Comparison of ENCODE assay signal across 2 cellular contexts in the genomic region with DNA sequence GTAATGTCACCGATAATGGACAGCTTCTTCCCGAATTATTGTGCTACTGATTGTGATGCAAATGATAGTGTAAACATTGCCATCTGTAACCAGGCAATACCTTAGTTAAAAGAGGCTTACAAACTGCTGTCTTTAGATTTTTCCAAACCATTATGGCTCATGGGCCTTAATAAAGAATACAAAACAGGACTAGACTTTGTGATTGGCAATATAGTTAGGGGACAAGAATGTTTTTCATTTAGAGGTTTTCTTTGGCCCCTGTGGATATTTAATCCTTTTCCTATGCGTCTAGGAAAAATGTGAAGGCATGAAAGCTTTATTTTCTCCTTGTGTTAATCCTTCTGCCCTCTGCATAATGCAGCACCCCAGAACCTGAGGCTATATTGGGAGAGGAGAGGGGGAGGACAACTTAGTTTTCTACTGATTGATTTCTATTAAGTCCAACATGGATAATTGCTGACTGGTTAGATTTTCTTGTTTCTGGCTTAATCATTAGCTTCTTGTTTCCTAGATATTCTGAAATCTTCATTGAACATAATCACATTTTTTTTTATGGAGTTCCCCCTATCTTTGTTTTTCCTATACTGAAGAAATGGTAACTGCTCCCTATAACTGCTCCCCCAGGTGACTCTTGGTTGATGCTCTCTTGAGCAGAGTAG.
TF ChIP-seq lines count a peak whose summit lies in the region.

No MANE protein-coding gene starts in this region.

TF ChIP-seq in SK-N-SH, 30 proteins besides CTCF, POLR2A, EP300 and RAD21 (continued from another document):
- TF ChIP-seq PBX3 (IDR thresholded peaks at IDR 0.05) (no peak), USF2 (IDR thresholded peaks at IDR 0.05; ENCODE audit: borderline replicate concordance, low read depth, low read length) (no peak), EZH2phosphoT487 (IDR thresholded peaks at IDR 0.05; ENCODE audit: borderline replicate concordance, low read depth) (no peak), IRF3 (IDR thresholded peaks at IDR 0.05; ENCODE audit: low read depth, low read length) (no peak)
- TF ChIP-seq, protein P1, sequence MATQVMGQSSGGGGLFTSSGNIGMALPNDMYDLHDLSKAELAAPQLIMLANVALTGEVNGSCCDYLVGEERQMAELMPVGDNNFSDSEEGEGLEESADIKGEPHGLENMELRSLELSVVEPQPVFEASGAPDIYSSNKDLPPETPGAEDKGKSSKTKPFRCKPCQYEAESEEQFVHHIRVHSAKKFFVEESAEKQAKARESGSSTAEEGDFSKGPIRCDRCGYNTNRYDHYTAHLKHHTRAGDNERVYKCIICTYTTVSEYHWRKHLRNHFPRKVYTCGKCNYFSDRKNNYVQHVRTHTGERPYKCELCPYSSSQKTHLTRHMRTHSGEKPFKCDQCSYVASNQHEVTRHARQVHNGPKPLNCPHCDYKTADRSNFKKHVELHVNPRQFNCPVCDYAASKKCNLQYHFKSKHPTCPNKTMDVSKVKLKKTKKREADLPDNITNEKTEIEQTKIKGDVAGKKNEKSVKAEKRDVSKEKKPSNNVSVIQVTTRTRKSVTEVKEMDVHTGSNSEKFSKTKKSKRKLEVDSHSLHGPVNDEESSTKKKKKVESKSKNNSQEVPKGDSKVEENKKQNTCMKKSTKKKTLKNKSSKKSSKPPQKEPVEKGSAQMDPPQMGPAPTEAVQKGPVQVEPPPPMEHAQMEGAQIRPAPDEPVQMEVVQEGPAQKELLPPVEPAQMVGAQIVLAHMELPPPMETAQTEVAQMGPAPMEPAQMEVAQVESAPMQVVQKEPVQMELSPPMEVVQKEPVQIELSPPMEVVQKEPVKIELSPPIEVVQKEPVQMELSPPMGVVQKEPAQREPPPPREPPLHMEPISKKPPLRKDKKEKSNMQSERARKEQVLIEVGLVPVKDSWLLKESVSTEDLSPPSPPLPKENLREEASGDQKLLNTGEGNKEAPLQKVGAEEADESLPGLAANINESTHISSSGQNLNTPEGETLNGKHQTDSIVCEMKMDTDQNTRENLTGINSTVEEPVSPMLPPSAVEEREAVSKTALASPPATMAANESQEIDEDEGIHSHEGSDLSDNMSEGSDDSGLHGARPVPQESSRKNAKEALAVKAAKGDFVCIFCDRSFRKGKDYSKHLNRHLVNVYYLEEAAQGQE (IDR thresholded peaks at IDR 0.05; ENCODE audit: low read depth, low read length), result no peak

TF ChIP-seq in SK-N-SH treated with all-trans-retinoic acid at 6 μM for 48 hours, 23 proteins besides CTCF, POLR2A, EP300 and RAD21 (continued from another document):
- TF ChIP-seq TSHZ2 (CRISPR knock-in tag; IDR thresholded peaks at IDR 0.05) (no peak), TOX (CRISPR knock-in tag; IDR thresholded peaks at IDR 0.05; ENCODE audit: borderline replicate concordance) (no peak)
